9 cellular contexts compared by ENCODE assay signal in the genomic region with DNA sequence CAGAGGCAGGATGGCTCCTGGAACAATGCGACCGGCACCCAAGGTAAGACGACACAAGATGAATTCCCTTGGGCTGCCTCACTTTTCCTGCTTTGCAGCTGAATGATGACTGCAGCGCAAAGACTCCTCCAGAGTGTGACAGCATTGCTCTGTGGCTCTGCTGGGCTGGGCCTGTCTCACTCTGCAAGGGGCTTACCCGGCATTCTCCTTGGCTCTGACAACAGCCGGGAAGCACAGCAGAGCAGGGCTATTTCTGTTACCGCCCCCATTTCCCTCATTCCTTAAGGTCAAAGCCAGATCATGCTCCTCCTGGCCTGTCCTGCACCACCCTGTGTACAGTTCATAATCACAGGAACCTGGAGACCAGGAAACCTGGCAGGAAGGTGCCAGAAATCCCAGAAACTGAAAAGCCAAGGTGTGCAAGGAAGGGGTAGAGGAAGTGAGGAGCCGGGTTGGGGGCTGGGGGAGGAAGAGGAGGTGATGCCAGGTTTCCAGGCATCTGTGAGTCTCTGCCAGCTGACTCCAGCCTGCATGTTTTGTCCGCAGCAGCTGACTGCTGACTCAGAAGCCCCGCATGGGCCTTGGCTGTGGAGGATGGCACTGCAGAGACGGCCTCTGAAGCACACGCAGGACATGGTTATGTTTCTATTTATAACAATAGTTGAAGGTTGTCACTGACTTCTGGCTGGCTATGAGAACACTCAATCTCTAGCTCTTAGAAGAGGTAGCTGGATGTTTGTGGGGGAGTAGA.
DNase-seq lines count a peak whose midpoint lies in the region; ATAC-seq and TF ChIP-seq lines count a peak whose summit lies in the region.
"Had no signal": no experiment of that assay in that cellular context is flagged by ENCODE, and none has a peak within 500 bp of the region (broad histone marks: within the 10 kb centered on the region; RNA-seq: fewer than 3 reads in every experiment).

No MANE protein-coding gene starts in this region.

- H3K4me1 ChIP-seq in skeletal muscle satellite cell (ENCODE audit: control insufficient read depth, insufficient read depth, low read length): peaks cover 35% of the 10 kb centered on the region

- H3K9me3 Mint-ChIP-seq in MCF 10A (ENCODE audit: unreplicated experiment): no peaks in the 10 kb centered on the region
- no peaks in the 10 kb centered on the region for H3K9me3 Mint-ChIP-seq in natural killer cell treated with Interleukin-12 subunit alpha and Interleukin-12 subunit beta and Interleukin-15 and Interleukin-18, amount 100 ng/mL, for 72 hours
- H3K9me3 Mint-ChIP-seq: activated B cell treated with CpG ODN at 0.5 μM for 24 hours had no signal

- ATAC-seq in natural killer cell treated with Interleukin-12 subunit alpha and Interleukin-12 subunit beta and Interleukin-15 and Interleukin-18, amount 100 ng/mL, for 72 hours: no peak

- no TSS peak for BruUV-seq in MCF 10A (replicated peaks; lab: Mats Ljungman, UMichigan)

- CTCF ChIA-PET in MCF 10A (lab: Yijun Ruan, JAX): interaction anchor here (1.4 to 3.9 kb wide), 2 partner anchors 32 to 165 kb away, joined by 4 to 18 read pairs; no protein-coding TSS in a partner anchor

- no peak for TF ChIP-seq CTCF in MCF 10A (IDR thresholded peaks at IDR 0.05; ENCODE audit: unreplicated experiment)

- peaks cover 16% of the 10 kb centered on the region for H3K36me3 Mint-ChIP-seq in MCF 10A (ENCODE audit: insufficient read depth, unreplicated experiment)
- no peaks in the 10 kb centered on the region for H3K36me3 Mint-ChIP-seq in natural killer cell treated with Interleukin-12 subunit alpha and Interleukin-12 subunit beta and Interleukin-15 and Interleukin-18, amount 100 ng/mL, for 72 hours

- H3K4me3 ChIP-seq in skeletal muscle satellite cell (ENCODE audit: low read length): peak overlapping the region; percentile 41

- peaks cover 20% of the 10 kb centered on the region for H3K4me1 Mint-ChIP-seq in MCF 10A (ENCODE audit: insufficient read depth, unreplicated experiment)
- peaks cover 3 to 8% of the 10 kb centered on the region in 2 donors for H3K4me1 Mint-ChIP-seq in natural killer cell treated with Interleukin-12 subunit alpha and Interleukin-12 subunit beta and Interleukin-15 and Interleukin-18, amount 100 ng/mL, for 72 hours (ENCODE audit: low read depth in 2 of 2)

- H3K27me3 Mint-ChIP-seq in MCF 10A (ENCODE audit: insufficient read depth, unreplicated experiment): no peaks in the 10 kb centered on the region
- H3K27me3 Mint-ChIP-seq in natural killer cell treated with Interleukin-12 subunit alpha and Interleukin-12 subunit beta and Interleukin-15 and Interleukin-18, amount 100 ng/mL, for 72 hours: no peaks in the 10 kb centered on the region
- H3K27me3 Mint-ChIP-seq: activated B cell treated with CpG ODN at 0.5 μM for 24 hours had no signal

- H3K4me3 Mint-ChIP-seq in MCF 10A (ENCODE audit: unreplicated experiment): no peak overlapping the region
- H3K4me3 Mint-ChIP-seq in natural killer cell treated with Interleukin-12 subunit alpha and Interleukin-12 subunit beta and Interleukin-15 and Interleukin-18, amount 100 ng/mL, for 72 hours: no peak overlapping the region
- H3K4me3 Mint-ChIP-seq: activated B cell treated with CpG ODN at 0.5 μM for 24 hours had no signal

- POLR2A ChIA-PET in MCF 10A (lab: Yijun Ruan, JAX): interaction anchor here (0.7 to 1.3 kb wide), 3 partner anchors 14 to 167 kb away, joined by 3 to 4 read pairs (median 4); partner anchors contain the start of gene PEX26

- no peaks in the 10 kb centered on the region for H3K27me3 ChIP-seq in skeletal muscle satellite cell (ENCODE audit: control insufficient read depth, insufficient read depth, low read length)

- H3K27ac Mint-ChIP-seq in MCF 10A (ENCODE audit: low read depth, unreplicated experiment): peak overlapping the region; percentile 11
- no peak overlapping the region for H3K27ac Mint-ChIP-seq in natural killer cell treated with Interleukin-12 subunit alpha and Interleukin-12 subunit beta and Interleukin-15 and Interleukin-18, amount 100 ng/mL, for 72 hours
- H3K27ac Mint-ChIP-seq: activated B cell treated with CpG ODN at 0.5 μM for 24 hours had no signal

- intact Hi-C loops in MCF 10A (cut with micrococcal nuclease): loop anchor here (10.0 kb wide), 1 partner anchor 94 kb away; no protein-coding TSS in a partner anchor

- H3K36me3 ChIP-seq in skeletal muscle satellite cell (ENCODE audit: insufficient read depth, low read length): peaks cover 10% of the 10 kb centered on the region

- no peaks in the 10 kb centered on the region for H3K9me3 ChIP-seq in skeletal muscle satellite cell (replicated peaks; ENCODE audit: low read length)

- DNase-seq in DMS 273 (lab: John Stamatoyannopoulos, UW; ENCODE audit: unreplicated experiment) (peak; percentile 60), DMS 273 treated with DMSO at 0.1 percent for 48 hours (lab: John Stamatoyannopoulos, UW) (no peak), MCF 10A (ENCODE audit: unreplicated experiment) (peak; percentile 66), iris pigment epithelial cell (ENCODE audit: low read depth) (peak; percentile 89), NAMALWA (ENCODE audit: low spot score) (no peak)
- no peak for DNase-seq in activated T-cell treated with anti-CD3 and anti-CD28 coated beads, Interleukin-2, amount 50 U/mL, for 1 hour
- no peak for DNase-seq in natural killer cell treated with Interleukin-12 subunit alpha and Interleukin-12 subunit beta and Interleukin-15 and Interleukin-18, amount 100 ng/mL, for 72 hours (ENCODE audit: low spot score)
- DNase-seq: activated B cell treated with CpG ODN at 0.5 μM for 24 hours had no signal

- peak overlapping the region; percentile 54 for H3K9ac ChIP-seq in skeletal muscle satellite cell (ENCODE audit: low read depth, low read length)

- H3K4me2 ChIP-seq in skeletal muscle satellite cell (ENCODE audit: low read length): peak overlapping the region; percentile 73

Comparison
In these comparisons a context has a peak if more than half of its experiments do, and no peak if none do; other contexts are left out.
1. DNase-seq: peak in DMS 273 (single experiment), MCF 10A (single experiment) and iris pigment epithelial cell (single experiment); none in DMS 273 treated with DMSO at 0.1 percent for 48 hours (single experiment), activated T-cell treated with anti-CD3 and anti-CD28 coated beads, Interleukin-2, amount 50 U/mL, for 1 hour (single experiment), natural killer cell treated with Interleukin-12 subunit alpha and Interleukin-12 subunit beta and Interleukin-15 and Interleukin-18, amount 100 ng/mL, for 72 hours (single experiment) and NAMALWA (single experiment).